In genomic region chr19:42076375-42076944, GRCh38 we compare ENCODE assay signal across 8 cellular contexts. TPM values are rescaled to one million over a fixed set of nuclear protein-coding genes. Genes with fewer than 3 reads are reported as not detected.
A peak's percentile ranks its signal among the peaks of the same experiment; 100 is the strongest.
DNase-seq lines count a peak whose midpoint lies in the region; FAIRE-seq and TF ChIP-seq lines count a peak whose summit lies in the region.

No MANE protein-coding gene starts in this region.

- peaks cover 34% of the 10 kb centered on the region for H3K36me3 ChIP-seq in HAP-1 (replicated peaks)
- H3K36me3 ChIP-seq in fibroblast of lung (ENCODE audit: control insufficient read depth, insufficient read depth, low read length): peaks cover 25% of the 10 kb centered on the region

- H3K79me2 ChIP-seq in fibroblast of lung (ENCODE audit: control insufficient read depth, insufficient read depth, low read length): peaks cover 45% of the 10 kb centered on the region

- no peak overlapping the region for H2AFZ ChIP-seq in fibroblast of lung (ENCODE audit: low read length)

- peak overlapping the region; percentile 94 for H3K27ac Mint-ChIP-seq in progenitor cell of endocrine pancreas

- DNase-seq in HAP-1 (ENCODE audit: low spot score in 2 of 2): peak in 1 of 2 experiments; percentile 61
- DNase-seq in activated CD4-positive, alpha-beta T cell treated with anti-CD3 and anti-CD28 coated beads for 4 hours: peak; percentile 32 to 53
- peak in 1 of 2 donors; percentile 10 for DNase-seq in fibroblast of lung (ENCODE audit: low read depth in 2 of 2)
- no peak for DNase-seq in progenitor cell of endocrine pancreas (ENCODE audit: low spot score, unreplicated experiment)
- no peak for DNase-seq in H54 (ENCODE audit: insufficient read length, low spot score)
- no peak for DNase-seq in HTR-8/SVneo (ENCODE audit: insufficient read length, low spot score)
- DNase-seq in COLO829 (ENCODE audit: low spot score): no peak
- no peak for DNase-seq in NCI-H146 (lab: John Stamatoyannopoulos, UW)

- peaks cover 3% of the 10 kb centered on the region for H3K27me3 Mint-ChIP-seq in progenitor cell of endocrine pancreas

- peak overlapping the region; percentile 77 for H3K4me3 ChIP-seq in HAP-1
- H3K4me3 ChIP-seq in fibroblast of lung (replicated peaks in 1 of 4; ENCODE audit: control extremely low read depth in 1 of 4, insufficient read depth in 1 of 4, low read depth in 3 of 4, low read length in 4 of 4): peak overlapping the region; percentile 67 to 97 (median 75)

- H3K9me3 Mint-ChIP-seq in progenitor cell of endocrine pancreas (ENCODE audit: low read depth): no peaks in the 10 kb centered on the region

- FAIRE-seq in H54 (lab: Jason Lieb, UNC) (no peak), HTR-8/SVneo (lab: Jason Lieb, UNC) (no peak)

- TF ChIP-seq CTCF in fibroblast of lung (conservative IDR thresholded peaks at IDR 0.05 in 1 of 2, IDR thresholded peaks at IDR 0.05 in 1 of 2; ENCODE audit: low read depth in 1 of 2, low read length in 2 of 2) (no peak), progenitor cell of endocrine pancreas (IDR thresholded peaks at IDR 0.05; ENCODE audit: unreplicated experiment) (no peak)

- H3K9ac ChIP-seq in fibroblast of lung (ENCODE audit: insufficient read depth, low read length): peak overlapping the region; percentile 74

- peaks cover 6% of the 10 kb centered on the region for H3K36me3 Mint-ChIP-seq in progenitor cell of endocrine pancreas (ENCODE audit: insufficient read depth)

- H4K20me1 ChIP-seq in fibroblast of lung (ENCODE audit: control insufficient read depth, extremely low read depth, insufficient read depth, low read length): peaks cover 1% of the 10 kb centered on the region

- no peak for TF ChIP-seq POLR2A in H54 (IDR thresholded peaks at IDR 0.05; ENCODE audit: low read depth, low read length)

- no peaks in the 10 kb centered on the region for H3K9me3 ChIP-seq in HAP-1
- no peaks in the 10 kb centered on the region for H3K9me3 ChIP-seq in fibroblast of lung (ENCODE audit: control insufficient read depth, insufficient read depth, low read depth, low read length)

- H3K4me1 ChIP-seq in HAP-1: peaks cover 13% of the 10 kb centered on the region
- peaks cover 4% of the 10 kb centered on the region for H3K4me1 ChIP-seq in fibroblast of lung (ENCODE audit: control insufficient read depth, extremely low read depth, insufficient read depth, low read length)

- H3K4me2 ChIP-seq in fibroblast of lung (ENCODE audit: extremely low read depth, insufficient read depth, low read length): peak overlapping the region; percentile 61

- H3K27me3 ChIP-seq in HAP-1 (ENCODE audit: low read depth) (no peaks in the 10 kb centered on the region), fibroblast of lung (ENCODE audit: control insufficient read depth, insufficient read depth, low read length) (no peaks in the 10 kb centered on the region)

- H3K27ac ChIP-seq in fibroblast of lung (ENCODE audit: insufficient read depth, low read length): peak overlapping the region; percentile 54

- in situ Hi-C loops in HAP-1 (cut with MboI; ENCODE audit: low sequenced_read_pairs): no loop called here

- H3K4me1 Mint-ChIP-seq in progenitor cell of endocrine pancreas (ENCODE audit: low read depth): peaks cover 27% of the 10 kb centered on the region

- peak overlapping the region; percentile 91 for H3K4me3 Mint-ChIP-seq in progenitor cell of endocrine pancreas (ENCODE audit: low read depth)

RNA-seq across cellular contexts. Expression of gene ZNF574, which starts 0.5 kb away (rescaled TPM):
- 7.7 and 9.9 TPM in 2 replicates for total RNA-seq in fibroblast of lung
- polyA plus RNA-seq in fibroblast of lung: 5.1 and 6.6 TPM in 2 replicates
- polyA plus RNA-seq in fibroblast of lung (2012): 7.4 and 11.2 TPM in 2 replicates
- polyA minus RNA-seq in fibroblast of lung (ENCODE audit: low replicate concordance): 34.2 and 46.5 TPM in 2 replicates
- 19.3 and 22.5 TPM in 2 replicates for total RNA-seq in progenitor cell of endocrine pancreas

RNA-seq across cellular contexts. Expression of gene GRIK5, which starts 6.5 kb away (rescaled TPM):
- total RNA-seq in fibroblast of lung: 0.77 and 3.5 TPM in 2 replicates
- 0.03 and 0.69 TPM in 2 replicates for polyA plus RNA-seq in fibroblast of lung
- polyA plus RNA-seq in fibroblast of lung (2012): 0.31 and 1.4 TPM in 2 replicates
- 0.12 and 3.6 TPM in 2 replicates for polyA minus RNA-seq in fibroblast of lung (ENCODE audit: low replicate concordance)
- total RNA-seq in progenitor cell of endocrine pancreas: 10.7 and 11.6 TPM in 2 replicates

RNA-seq across cellular contexts. Expression of gene POU2F2, which starts 55.8 kb away (rescaled TPM):
- total RNA-seq in fibroblast of lung (under 0.01 and 0.17 TPM in 2 replicates), progenitor cell of endocrine pancreas (0.89 and 1.6 TPM in 2 replicates)
- polyA plus RNA-seq in fibroblast of lung: 0.31 and 0.43 TPM in 2 replicates
- polyA plus RNA-seq in fibroblast of lung (2012): 0.56 and 0.91 TPM in 2 replicates
- polyA minus RNA-seq in fibroblast of lung (ENCODE audit: low replicate concordance): 0.39 TPM in 1 of 2 replicates, not detected in the other

Comparison
In these comparisons a context has a peak if more than half of its experiments do, and no peak if none do; other contexts are left out.
1. DNase-seq: peak in activated CD4-positive, alpha-beta T cell treated with anti-CD3 and anti-CD28 coated beads for 4 hours (2 of 2); none in progenitor cell of endocrine pancreas (single experiment), H54 (single experiment), HTR-8/SVneo (single experiment), COLO829 (single experiment) and NCI-H146 (single experiment).